In genomic region chr10:132648871-132649528, GRCh38 we compare ENCODE assay signal across 16 cellular contexts.
"Had no signal": no experiment of that assay in that cellular context is flagged by ENCODE, and none has a peak within 500 bp of the region (broad histone marks: within the 10 kb centered on the region; RNA-seq: fewer than 3 reads in every experiment).

No MANE protein-coding gene starts in this region.

- H3K36me3 ChIP-seq: transverse colon had no signal

- H3K27me3 ChIP-seq: transverse colon, vagina had no signal

- DNase-seq: activated naive CD4-positive, alpha-beta T cell treated with anti-CD3 and anti-CD28 coated beads for 36 hours; activated naive CD8-positive, alpha-beta T cell treated with anti-CD3 and anti-CD28 coated beads, Interleukin-2, amount 50 U/mL, for 24 hours; activated T-cell treated with anti-CD3 and anti-CD28 coated beads for 4 hours; left ventricle myocardium superior; mesendoderm; stimulated activated CD4-positive, alpha-beta T cell treated with anti-CD3 and anti-CD28 coated beads, Interleukin-2, amount 100 ng/mL, for 24 hours; T-helper 9 cell; transverse colon had no signal

- H3K4me3 ChIP-seq: transverse colon, vagina had no signal

- H3K9me3 ChIP-seq: transverse colon, vagina had no signal

- H3K27ac ChIP-seq: transverse colon, vagina had no signal

- H3K4me1 ChIP-seq: transverse colon had no signal

- ATAC-seq: activated CD4-positive, CD25-positive, alpha-beta regulatory T cell treated with anti-CD3 and anti-CD28 coated beads, Interleukin-2, amount 50 U/mL, for 24 hours; activated naive CD8-positive, alpha-beta T cell treated with anti-CD3 and anti-CD28 coated beads, Interleukin-2, amount 50 U/mL, for 24 hours; activated T-helper 17 cell treated with anti-CD3 and anti-CD28 coated beads, Interleukin-2, amount 50 U/mL, for 72 hours; left ventricle myocardium superior; natural killer cell treated with Interleukin-12 subunit alpha and Interleukin-12 subunit beta and Interleukin-15 and Interleukin-18, amount 100 ng/mL, for 72 hours; stimulated activated memory B cell treated with anti-CD40 and anti-IgM and Interleukin-4, amounts not matched to agents 10 μg/mL and 1 μg/mL and 100 μg/mL, for 72 hours had no signal

- FAIRE-seq: astrocyte, colon, endometrium had no signal
